1 cellular context compared by ENCODE assay signal in the genomic region with DNA sequence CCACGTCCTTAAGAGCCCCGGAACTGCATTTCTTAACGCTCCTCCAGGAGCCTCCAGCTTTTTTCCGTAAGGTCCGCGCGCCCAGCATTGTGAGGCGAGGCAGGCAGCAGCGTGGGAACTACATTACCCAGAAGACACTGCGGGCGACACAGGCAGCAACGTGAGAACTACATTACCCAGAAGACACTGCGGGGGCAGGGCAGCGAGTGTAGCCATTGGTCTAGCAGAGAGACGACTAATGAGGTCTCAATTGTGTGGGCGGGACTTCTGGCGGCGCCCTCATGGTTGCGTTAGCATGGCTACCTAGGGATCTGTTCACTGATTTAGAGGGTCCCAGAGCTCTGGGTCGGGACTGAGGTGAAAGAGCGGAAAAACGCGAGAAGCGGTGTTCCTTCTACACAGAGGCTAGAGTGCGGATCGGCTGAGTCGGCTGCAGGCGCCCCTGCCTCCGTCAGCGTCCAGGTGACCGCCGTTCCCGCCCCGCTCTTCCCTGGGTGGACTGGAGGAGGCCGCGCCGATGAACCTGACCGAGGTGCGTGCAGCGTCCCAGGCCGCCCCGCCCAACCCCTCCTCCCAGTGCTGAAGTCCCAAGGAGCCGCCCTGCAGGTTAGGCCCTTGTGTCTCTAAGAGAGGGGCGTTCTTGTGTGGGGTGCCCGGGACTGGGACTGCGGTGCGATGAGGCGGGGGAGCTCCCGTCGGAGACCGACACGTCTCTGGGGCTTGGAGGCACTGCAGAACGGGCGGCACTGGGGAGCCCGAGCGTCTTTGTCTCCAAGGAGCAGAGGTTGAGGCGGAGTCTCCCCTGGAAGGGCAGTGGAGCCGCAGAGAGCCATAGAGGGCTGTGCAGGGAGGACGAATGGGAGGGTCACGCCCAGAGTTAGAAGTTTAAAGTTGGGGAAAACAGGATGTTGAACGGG.
TF ChIP-seq lines count a peak whose summit lies in the region.

A gene (plus strand): TSS at position 264 of the 917 bp plus-strand sequence. CDS start 254 bp downstream, at position 518.

TF ChIP-seq in HepG2, 621 proteins besides CTCF, POLR2A, EP300 and RAD21 (continued from another document and continues in another):
- TF ChIP-seq, protein P1, sequence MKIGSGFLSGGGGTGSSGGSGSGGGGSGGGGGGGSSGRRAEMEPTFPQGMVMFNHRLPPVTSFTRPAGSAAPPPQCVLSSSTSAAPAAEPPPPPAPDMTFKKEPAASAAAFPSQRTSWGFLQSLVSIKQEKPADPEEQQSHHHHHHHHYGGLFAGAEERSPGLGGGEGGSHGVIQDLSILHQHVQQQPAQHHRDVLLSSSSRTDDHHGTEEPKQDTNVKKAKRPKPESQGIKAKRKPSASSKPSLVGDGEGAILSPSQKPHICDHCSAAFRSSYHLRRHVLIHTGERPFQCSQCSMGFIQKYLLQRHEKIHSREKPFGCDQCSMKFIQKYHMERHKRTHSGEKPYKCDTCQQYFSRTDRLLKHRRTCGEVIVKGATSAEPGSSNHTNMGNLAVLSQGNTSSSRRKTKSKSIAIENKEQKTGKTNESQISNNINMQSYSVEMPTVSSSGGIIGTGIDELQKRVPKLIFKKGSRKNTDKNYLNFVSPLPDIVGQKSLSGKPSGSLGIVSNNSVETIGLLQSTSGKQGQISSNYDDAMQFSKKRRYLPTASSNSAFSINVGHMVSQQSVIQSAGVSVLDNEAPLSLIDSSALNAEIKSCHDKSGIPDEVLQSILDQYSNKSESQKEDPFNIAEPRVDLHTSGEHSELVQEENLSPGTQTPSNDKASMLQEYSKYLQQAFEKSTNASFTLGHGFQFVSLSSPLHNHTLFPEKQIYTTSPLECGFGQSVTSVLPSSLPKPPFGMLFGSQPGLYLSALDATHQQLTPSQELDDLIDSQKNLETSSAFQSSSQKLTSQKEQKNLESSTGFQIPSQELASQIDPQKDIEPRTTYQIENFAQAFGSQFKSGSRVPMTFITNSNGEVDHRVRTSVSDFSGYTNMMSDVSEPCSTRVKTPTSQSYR (CRISPR knock-in tag; IDR thresholded peaks at IDR 0.05; ENCODE audit: borderline replicate concordance) = no peak
- TF ChIP-seq MAFG (CRISPR knock-in tag; IDR thresholded peaks at IDR 0.05) (no peak), MAZ (IDR thresholded peaks at IDR 0.05; ENCODE audit: borderline replicate concordance, low read depth, low read length) (0 out of 2 replicates have a peak, but pooled peaks have one; percentile 24), MAZ (CRISPR knock-in tag; IDR thresholded peaks at IDR 0.05; ENCODE audit: low read depth) (peak; percentile 73), GATA4 (IDR thresholded peaks at IDR 0.05; ENCODE audit: borderline replicate concordance, low read depth) (no peak), SUZ12 (IDR thresholded peaks at IDR 0.05; ENCODE audit: low read depth, low read length) (peak; percentile 94), FOXP1 (IDR thresholded peaks at IDR 0.05) (no peak), FOXP1 (CRISPR knock-in tag; IDR thresholded peaks at IDR 0.05) (peak; percentile 8; the same call in 1 of the 2 replicates), NFE2L1 (CRISPR knock-in tag; IDR thresholded peaks at IDR 0.05; ENCODE audit: borderline replicate concordance) (no peak), ZNF10 (CRISPR knock-in tag; IDR thresholded peaks at IDR 0.05; ENCODE audit: borderline replicate concordance, low read depth) (no peak), GFI1 (CRISPR knock-in tag; IDR thresholded peaks at IDR 0.05; ENCODE audit: borderline replicate concordance) (no peak), NFE2L2 (IDR thresholded peaks at IDR 0.05; ENCODE audit: low read length) (no peak), THYN1 (CRISPR knock-in tag; IDR thresholded peaks at IDR 0.05; ENCODE audit: borderline replicate concordance, low read depth) (no peak), TMF1 (CRISPR knock-in tag; IDR thresholded peaks at IDR 0.05; ENCODE audit: low read depth) (no peak), NKX3-1 (CRISPR knock-in tag; IDR thresholded peaks at IDR 0.05) (no peak), SMC3 (IDR thresholded peaks at IDR 0.05; ENCODE audit: low read length) (no peak), ISL2 (CRISPR knock-in tag; IDR thresholded peaks at IDR 0.05) (0 out of 2 replicates have a peak, but pooled peaks have one; percentile 30), RXRB (CRISPR knock-in tag; IDR thresholded peaks at IDR 0.05; ENCODE audit: borderline replicate concordance) (no peak), ZNF446 (CRISPR knock-in tag; IDR thresholded peaks at IDR 0.05) (no peak), ATM (IDR thresholded peaks at IDR 0.05; ENCODE audit: borderline replicate concordance) (no peak), MTF1 (CRISPR knock-in tag; IDR thresholded peaks at IDR 0.05) (no peak), DNMT3B (CRISPR knock-in tag; conservative IDR thresholded peaks at IDR 0.05) (no peak)
- TF ChIP-seq, protein P2, sequence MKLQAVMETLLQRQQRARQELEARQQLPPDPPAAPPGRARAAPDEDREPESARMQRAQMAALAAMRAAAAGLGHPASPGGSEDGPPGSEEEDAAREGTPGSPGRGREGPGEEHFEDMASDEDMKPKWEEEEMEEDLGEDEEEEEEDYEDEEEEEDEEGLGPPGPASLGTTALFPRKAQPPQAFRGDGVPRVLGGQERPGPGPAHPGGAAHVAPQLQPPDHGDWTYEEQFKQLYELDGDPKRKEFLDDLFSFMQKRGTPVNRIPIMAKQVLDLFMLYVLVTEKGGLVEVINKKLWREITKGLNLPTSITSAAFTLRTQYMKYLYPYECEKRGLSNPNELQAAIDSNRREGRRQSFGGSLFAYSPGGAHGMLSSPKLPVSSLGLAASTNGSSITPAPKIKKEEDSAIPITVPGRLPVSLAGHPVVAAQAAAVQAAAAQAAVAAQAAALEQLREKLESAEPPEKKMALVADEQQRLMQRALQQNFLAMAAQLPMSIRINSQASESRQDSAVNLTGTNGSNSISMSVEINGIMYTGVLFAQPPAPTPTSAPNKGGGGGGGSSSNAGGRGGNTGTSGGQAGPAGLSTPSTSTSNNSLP (IDR thresholded peaks at IDR 0.05; ENCODE audit: low read depth, low read length) = no peak; the same call in 1 of the 2 replicates
- TF ChIP-seq, protein P3, sequence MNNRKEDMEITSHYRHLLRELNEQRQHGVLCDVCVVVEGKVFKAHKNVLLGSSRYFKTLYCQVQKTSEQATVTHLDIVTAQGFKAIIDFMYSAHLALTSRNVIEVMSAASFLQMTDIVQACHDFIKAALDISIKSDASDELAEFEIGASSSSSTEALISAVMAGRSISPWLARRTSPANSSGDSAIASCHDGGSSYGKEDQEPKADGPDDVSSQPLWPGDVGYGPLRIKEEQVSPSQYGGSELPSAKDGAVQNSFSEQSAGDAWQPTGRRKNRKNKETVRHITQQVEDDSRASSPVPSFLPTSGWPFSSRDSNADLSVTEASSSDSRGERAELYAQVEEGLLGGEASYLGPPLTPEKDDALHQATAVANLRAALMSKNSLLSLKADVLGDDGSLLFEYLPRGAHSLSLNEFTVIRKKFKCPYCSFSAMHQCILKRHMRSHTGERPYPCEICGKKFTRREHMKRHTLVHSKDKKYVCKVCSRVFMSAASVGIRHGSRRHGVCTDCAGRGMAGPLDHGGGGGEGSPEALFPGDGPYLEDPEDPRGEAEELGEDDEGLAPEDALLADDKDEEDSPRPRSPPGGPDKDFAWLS (CRISPR knock-in tag; IDR thresholded peaks at IDR 0.05; ENCODE audit: borderline replicate concordance) = no peak
- TF ChIP-seq, protein P4, sequence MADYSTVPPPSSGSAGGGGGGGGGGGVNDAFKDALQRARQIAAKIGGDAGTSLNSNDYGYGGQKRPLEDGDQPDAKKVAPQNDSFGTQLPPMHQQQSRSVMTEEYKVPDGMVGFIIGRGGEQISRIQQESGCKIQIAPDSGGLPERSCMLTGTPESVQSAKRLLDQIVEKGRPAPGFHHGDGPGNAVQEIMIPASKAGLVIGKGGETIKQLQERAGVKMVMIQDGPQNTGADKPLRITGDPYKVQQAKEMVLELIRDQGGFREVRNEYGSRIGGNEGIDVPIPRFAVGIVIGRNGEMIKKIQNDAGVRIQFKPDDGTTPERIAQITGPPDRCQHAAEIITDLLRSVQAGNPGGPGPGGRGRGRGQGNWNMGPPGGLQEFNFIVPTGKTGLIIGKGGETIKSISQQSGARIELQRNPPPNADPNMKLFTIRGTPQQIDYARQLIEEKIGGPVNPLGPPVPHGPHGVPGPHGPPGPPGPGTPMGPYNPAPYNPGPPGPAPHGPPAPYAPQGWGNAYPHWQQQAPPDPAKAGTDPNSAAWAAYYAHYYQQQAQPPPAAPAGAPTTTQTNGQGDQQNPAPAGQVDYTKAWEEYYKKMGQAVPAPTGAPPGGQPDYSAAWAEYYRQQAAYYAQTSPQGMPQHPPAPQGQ (CRISPR knock-in tag; IDR thresholded peaks at IDR 0.05; ENCODE audit: borderline replicate concordance) = no peak
- TF ChIP-seq, protein P5, sequence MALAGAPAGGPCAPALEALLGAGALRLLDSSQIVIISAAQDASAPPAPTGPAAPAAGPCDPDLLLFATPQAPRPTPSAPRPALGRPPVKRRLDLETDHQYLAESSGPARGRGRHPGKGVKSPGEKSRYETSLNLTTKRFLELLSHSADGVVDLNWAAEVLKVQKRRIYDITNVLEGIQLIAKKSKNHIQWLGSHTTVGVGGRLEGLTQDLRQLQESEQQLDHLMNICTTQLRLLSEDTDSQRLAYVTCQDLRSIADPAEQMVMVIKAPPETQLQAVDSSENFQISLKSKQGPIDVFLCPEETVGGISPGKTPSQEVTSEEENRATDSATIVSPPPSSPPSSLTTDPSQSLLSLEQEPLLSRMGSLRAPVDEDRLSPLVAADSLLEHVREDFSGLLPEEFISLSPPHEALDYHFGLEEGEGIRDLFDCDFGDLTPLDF (CRISPR knock-in tag; IDR thresholded peaks at IDR 0.05) = 0 out of 2 replicates have a peak, but pooled peaks have one; percentile 65
- TF ChIP-seq, protein P6, sequence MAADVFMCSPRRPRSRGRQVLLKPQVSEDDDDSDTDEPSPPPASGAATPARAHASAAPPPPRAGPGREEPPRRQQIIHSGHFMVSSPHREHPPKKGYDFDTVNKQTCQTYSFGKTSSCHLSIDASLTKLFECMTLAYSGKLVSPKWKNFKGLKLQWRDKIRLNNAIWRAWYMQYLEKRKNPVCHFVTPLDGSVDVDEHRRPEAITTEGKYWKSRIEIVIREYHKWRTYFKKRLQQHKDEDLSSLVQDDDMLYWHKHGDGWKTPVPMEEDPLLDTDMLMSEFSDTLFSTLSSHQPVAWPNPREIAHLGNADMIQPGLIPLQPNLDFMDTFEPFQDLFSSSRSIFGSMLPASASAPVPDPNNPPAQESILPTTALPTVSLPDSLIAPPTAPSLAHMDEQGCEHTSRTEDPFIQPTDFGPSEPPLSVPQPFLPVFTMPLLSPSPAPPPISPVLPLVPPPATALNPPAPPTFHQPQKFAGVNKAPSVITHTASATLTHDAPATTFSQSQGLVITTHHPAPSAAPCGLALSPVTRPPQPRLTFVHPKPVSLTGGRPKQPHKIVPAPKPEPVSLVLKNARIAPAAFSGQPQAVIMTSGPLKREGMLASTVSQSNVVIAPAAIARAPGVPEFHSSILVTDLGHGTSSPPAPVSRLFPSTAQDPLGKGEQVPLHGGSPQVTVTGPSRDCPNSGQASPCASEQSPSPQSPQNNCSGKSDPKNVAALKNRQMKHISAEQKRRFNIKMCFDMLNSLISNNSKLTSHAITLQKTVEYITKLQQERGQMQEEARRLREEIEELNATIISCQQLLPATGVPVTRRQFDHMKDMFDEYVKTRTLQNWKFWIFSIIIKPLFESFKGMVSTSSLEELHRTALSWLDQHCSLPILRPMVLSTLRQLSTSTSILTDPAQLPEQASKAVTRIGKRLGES (CRISPR knock-in tag; IDR thresholded peaks at IDR 0.05; ENCODE audit: borderline replicate concordance) = no peak
- TF ChIP-seq, protein P7, sequence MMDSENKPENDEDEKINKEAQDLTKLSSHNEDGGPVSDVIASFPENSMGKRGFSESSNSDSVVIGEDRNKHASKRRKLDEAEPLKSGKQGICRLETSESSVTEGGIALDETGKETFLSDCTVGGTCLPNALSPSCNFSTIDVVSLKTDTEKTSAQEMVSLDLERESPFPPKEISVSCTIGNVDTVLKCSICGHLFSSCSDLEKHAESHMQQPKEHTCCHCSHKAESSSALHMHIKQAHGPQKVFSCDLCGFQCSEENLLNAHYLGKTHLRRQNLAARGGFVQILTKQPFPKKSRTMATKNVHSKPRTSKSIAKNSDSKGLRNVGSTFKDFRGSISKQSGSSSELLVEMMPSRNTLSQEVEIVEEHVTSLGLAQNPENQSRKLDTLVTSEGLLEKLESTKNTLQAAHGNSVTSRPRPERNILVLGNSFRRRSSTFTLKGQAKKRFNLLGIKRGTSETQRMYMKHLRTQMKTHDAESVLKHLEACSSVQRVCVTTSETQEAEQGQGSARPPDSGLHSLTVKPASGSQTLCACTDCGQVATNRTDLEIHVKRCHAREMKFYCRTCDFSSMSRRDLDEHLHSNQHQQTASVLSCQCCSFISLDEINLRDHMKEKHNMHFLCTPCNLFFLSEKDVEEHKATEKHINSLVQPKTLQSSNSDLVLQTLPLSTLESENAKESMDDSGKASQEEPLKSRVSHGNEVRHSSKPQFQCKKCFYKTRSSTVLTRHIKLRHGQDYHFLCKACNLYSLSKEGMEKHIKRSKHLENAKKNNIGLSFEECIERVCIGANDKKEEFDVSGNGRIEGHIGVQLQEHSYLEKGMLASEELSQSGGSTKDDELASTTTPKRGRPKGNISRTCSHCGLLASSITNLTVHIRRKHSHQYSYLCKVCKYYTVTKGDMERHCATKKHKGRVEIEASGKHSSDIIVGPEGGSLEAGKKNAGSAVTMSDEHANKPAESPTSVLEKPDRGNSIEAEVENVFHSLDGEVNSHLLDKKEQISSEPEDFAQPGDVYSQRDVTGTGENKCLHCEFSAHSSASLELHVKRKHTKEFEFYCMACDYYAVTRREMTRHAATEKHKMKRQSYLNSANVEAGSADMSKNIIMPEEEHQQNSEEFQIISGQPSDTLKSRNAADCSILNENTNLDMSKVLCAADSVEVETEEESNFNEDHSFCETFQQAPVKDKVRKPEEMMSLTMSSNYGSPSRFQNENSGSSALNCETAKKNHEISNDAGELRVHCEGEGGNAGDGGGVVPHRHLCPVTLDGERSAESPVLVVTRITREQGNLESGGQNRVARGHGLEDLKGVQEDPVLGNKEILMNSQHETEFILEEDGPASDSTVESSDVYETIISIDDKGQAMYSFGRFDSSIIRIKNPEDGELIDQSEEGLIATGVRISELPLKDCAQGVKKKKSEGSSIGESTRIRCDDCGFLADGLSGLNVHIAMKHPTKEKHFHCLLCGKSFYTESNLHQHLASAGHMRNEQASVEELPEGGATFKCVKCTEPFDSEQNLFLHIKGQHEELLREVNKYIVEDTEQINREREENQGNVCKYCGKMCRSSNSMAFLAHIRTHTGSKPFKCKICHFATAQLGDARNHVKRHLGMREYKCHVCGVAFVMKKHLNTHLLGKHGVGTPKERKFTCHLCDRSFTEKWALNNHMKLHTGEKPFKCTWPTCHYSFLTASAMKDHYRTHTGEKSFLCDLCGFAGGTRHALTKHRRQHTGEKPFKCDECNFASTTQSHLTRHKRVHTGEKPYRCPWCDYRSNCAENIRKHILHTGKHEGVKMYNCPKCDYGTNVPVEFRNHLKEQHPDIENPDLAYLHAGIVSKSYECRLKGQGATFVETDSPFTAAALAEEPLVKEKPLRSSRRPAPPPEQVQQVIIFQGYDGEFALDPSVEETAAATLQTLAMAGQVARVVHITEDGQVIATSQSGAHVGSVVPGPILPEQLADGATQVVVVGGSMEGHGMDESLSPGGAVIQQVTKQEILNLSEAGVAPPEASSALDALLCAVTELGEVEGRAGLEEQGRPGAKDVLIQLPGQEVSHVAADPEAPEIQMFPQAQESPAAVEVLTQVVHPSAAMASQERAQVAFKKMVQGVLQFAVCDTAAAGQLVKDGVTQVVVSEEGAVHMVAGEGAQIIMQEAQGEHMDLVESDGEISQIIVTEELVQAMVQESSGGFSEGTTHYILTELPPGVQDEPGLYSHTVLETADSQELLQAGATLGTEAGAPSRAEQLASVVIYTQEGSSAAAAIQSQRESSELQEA (CRISPR knock-in tag; IDR thresholded peaks at IDR 0.05; ENCODE audit: not compliant biosample characterization) = peak; percentile 14
